9 cellular contexts compared by ENCODE assay signal in the genomic region with DNA sequence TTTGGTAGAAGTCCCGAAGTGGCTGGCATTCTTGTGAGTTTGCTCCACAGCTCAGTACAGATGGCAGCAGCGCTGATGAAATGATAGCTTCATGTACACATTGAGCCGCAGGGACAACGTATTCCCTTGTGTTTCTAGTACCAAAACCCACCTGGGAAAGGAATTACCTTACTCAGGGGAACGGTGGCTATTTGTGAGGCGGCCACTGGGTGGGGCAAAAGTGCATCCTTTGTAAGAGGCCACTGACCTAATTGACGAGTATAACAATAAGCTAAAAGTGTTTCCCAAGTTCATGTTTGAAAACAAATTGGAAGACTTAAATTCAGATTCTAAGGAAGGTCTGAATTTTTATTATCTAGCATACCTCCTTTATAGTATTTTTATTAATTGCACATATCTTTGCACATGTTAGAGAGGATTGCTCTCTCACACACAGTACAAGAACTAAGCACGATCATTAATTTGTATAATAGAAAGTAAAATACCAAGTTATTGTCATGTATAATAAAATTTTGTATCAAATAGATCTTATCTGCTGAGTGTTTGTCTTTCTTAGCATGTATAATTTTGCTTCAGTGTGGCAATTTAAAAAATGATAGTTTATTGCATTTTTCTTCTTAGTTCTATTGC. TPM values are rescaled to one million over a fixed set of nuclear protein-coding genes. Genes with fewer than 3 reads are reported as not detected.
DNase-seq lines count a peak whose midpoint lies in the region; ATAC-seq and TF ChIP-seq lines count a peak whose summit lies in the region.
"Had no signal": no experiment of that assay in that cellular context is flagged by ENCODE, and none has a peak within 500 bp of the region (broad histone marks: within the 10 kb centered on the region; RNA-seq: fewer than 3 reads in every experiment).

No MANE protein-coding gene starts in this region.

- DNase-seq in NOMO-1 treated with DMSO at 0.1 percent for 48 hours (lab: John Stamatoyannopoulos, UW; ENCODE audit: unreplicated experiment) (peak; percentile 6), NOMO-1 treated with dmso at 0.1 percent for 144 hours (lab: John Stamatoyannopoulos, UW; ENCODE audit: unreplicated experiment) (no peak), NCI-H2227 (lab: John Stamatoyannopoulos, UW; ENCODE audit: unreplicated experiment) (peak; percentile 44), chondrocyte (ENCODE audit: low spot score) (no peak), smooth muscle cell (lab: John Stamatoyannopoulos, UW; ENCODE audit: unreplicated experiment) (peak; percentile 0), cortex of kidney (lab: John Stamatoyannopoulos, UW) (no peak)
- DNase-seq in stimulated activated naive CD8-positive, alpha-beta T cell treated with anti-CD3 and anti-CD28 coated beads, Interleukin-15, amount 100 ng/mL, for 72 hours, result no peak
- no peak for DNase-seq in activated naive CD4-positive, alpha-beta T cell treated with Interleukin-2 at 50 U/mL for 16 hours

- H3K9me3 ChIP-seq in smooth muscle cell (replicated peaks; ENCODE audit: low read depth), result no peaks in the 10 kb centered on the region

- H3K9me3 Mint-ChIP-seq in chondrocyte (ENCODE audit: low read depth), result no peaks in the 10 kb centered on the region
- peaks cover 0 to 5% of the 10 kb centered on the region in 2 donors for H3K9me3 Mint-ChIP-seq in stimulated activated naive CD8-positive, alpha-beta T cell treated with anti-CD3 and anti-CD28 coated beads, Interleukin-15, amount 100 ng/mL, for 72 hours

- no peaks in the 10 kb centered on the region for H3F3A ChIP-seq in smooth muscle cell (ENCODE audit: low read depth)

- H3K27ac ChIP-seq in smooth muscle cell (ENCODE audit: low read depth), result no peak overlapping the region

- H3K36me3 Mint-ChIP-seq in chondrocyte (ENCODE audit: low read depth), result no peaks in the 10 kb centered on the region

- H3K27me3 Mint-ChIP-seq in chondrocyte (ENCODE audit: low read depth), result peaks cover 22% of the 10 kb centered on the region
- H3K27me3 Mint-ChIP-seq in stimulated activated naive CD8-positive, alpha-beta T cell treated with anti-CD3 and anti-CD28 coated beads, Interleukin-15, amount 100 ng/mL, for 72 hours, result no peaks in the 10 kb centered on the region

- peak; percentile 55 for TF ChIP-seq CTCF in chondrocyte (IDR thresholded peaks at IDR 0.05)
- TF ChIP-seq CTCF in smooth muscle cell (IDR thresholded peaks at IDR 0.05; ENCODE audit: borderline replicate concordance, insufficient read depth, poor library complexity, severe bottlenecking), result peak; percentile 51

- H4K20me1 ChIP-seq in smooth muscle cell (ENCODE audit: low read depth), result no peaks in the 10 kb centered on the region

- H3K4me2 ChIP-seq in smooth muscle cell, result no peak overlapping the region

- H3K4me3 ChIP-seq in smooth muscle cell, result no peak overlapping the region
- H3K4me3 ChIP-seq: K562 had no signal

- no peaks in the 10 kb centered on the region for H3K79me2 ChIP-seq in smooth muscle cell (ENCODE audit: low read depth)

- no peak overlapping the region for H3K9ac ChIP-seq in smooth muscle cell (ENCODE audit: low read depth)

- no peak overlapping the region for H3K4me3 Mint-ChIP-seq in chondrocyte (ENCODE audit: unreplicated experiment)
- H3K4me3 Mint-ChIP-seq in stimulated activated naive CD8-positive, alpha-beta T cell treated with anti-CD3 and anti-CD28 coated beads, Interleukin-15, amount 100 ng/mL, for 72 hours, result no peak overlapping the region

- H3K4me1 Mint-ChIP-seq in chondrocyte (ENCODE audit: low read depth), result peaks cover 11% of the 10 kb centered on the region
- H3K4me1 Mint-ChIP-seq in stimulated activated naive CD8-positive, alpha-beta T cell treated with anti-CD3 and anti-CD28 coated beads, Interleukin-15, amount 100 ng/mL, for 72 hours, result no peaks in the 10 kb centered on the region

- no peaks in the 10 kb centered on the region for H3K27me3 ChIP-seq in smooth muscle cell (ENCODE audit: low read depth)

- H3K27ac Mint-ChIP-seq in chondrocyte (ENCODE audit: unreplicated experiment), result no peak overlapping the region
- H3K27ac Mint-ChIP-seq in stimulated activated naive CD8-positive, alpha-beta T cell treated with anti-CD3 and anti-CD28 coated beads, Interleukin-15, amount 100 ng/mL, for 72 hours, result no peak overlapping the region

- no peaks in the 10 kb centered on the region for H3K4me1 ChIP-seq in smooth muscle cell (ENCODE audit: low read depth)

- H3K36me3 ChIP-seq in smooth muscle cell (ENCODE audit: low read depth), result no peaks in the 10 kb centered on the region

- 21% methylated on average over 8 of the region's 8 CpGs for WGBS in smooth muscle cell (ENCODE audit: low lambda C conversion rate)

- ATAC-seq in stimulated activated naive CD8-positive, alpha-beta T cell treated with anti-CD3 and anti-CD28 coated beads, Interleukin-15, amount 100 ng/mL, for 72 hours, result no peak
- ATAC-seq: K562 had no signal

- peak overlapping the region; percentile 6 for H2AFZ ChIP-seq in smooth muscle cell (ENCODE audit: low read depth)

RNA-seq across cellular contexts. Expression of gene CDH7, which starts 25.3 kb away (rescaled TPM):
- total RNA-seq in chondrocyte, result not detected in 3 replicates
- total RNA-seq in smooth muscle cell, result 8.2 and 18.2 TPM in 2 replicates
- 9.9 and 16.5 TPM in 2 replicates for polyA plus RNA-seq in smooth muscle cell

Comparison
In these comparisons a context has a peak if more than half of its experiments do, and no peak if none do; other contexts are left out.
1. DNase-seq: peak in NOMO-1 treated with DMSO at 0.1 percent for 48 hours (single experiment), NCI-H2227 (single experiment) and smooth muscle cell (single experiment); none in NOMO-1 treated with dmso at 0.1 percent for 144 hours (single experiment), chondrocyte (single experiment), stimulated activated naive CD8-positive, alpha-beta T cell treated with anti-CD3 and anti-CD28 coated beads, Interleukin-15, amount 100 ng/mL, for 72 hours (0 of 2), cortex of kidney (single experiment) and activated naive CD4-positive, alpha-beta T cell treated with Interleukin-2 at 50 U/mL for 16 hours (single experiment).